In genomic region chr11:15968461-15969130, GRCh38 we compare ENCODE assay signal across 9 cellular contexts.
DNase-seq lines count a peak whose midpoint lies in the region; ATAC-seq and TF ChIP-seq lines count a peak whose summit lies in the region.
"Had no signal": no experiment of that assay in that cellular context is flagged by ENCODE, and none has a peak within 500 bp of the region (broad histone marks: within the 10 kb centered on the region; RNA-seq: fewer than 3 reads in every experiment).

No MANE protein-coding gene starts in this region.

- intact Hi-C loops in heart left ventricle (cut with DNase I): loop anchor here in 3 of 10 donors (5.0 to 10.0 kb wide), 3 partner anchors 154 to 639 kb away; no protein-coding TSS in a partner anchor

- H3K4me3 ChIP-seq in heart left ventricle (peak overlapping the region in 3 of 12 donors; percentile 16 to 35 (median 29)), rectal smooth muscle tissue (ENCODE audit: low read length) (no peak overlapping the region)

- H3K9ac ChIP-seq in rectal smooth muscle tissue (ENCODE audit: low read length): peak overlapping the region; percentile 6

- ATAC-seq in SK-N-SH treated with all-trans-retinoic acid at 6 μM for 48 hours (peak; percentile 38), heart left ventricle (peak; percentile 27 to 55 (median 38))

- DNase-seq in DMS53 treated with DMSO at 0.1 percent for 48 hours (lab: John Stamatoyannopoulos, UW; ENCODE audit: unreplicated experiment): peak; percentile 27
- peak in 2 of 5 donors; percentile 25 to 36 for DNase-seq in heart left ventricle
- no peak for DNase-seq in mucosa of gallbladder (ENCODE audit: low spot score)
- no peak for DNase-seq in activated naive CD8-positive, alpha-beta T cell treated with anti-CD3 and anti-CD28 coated beads for 36 hours
- DNase-seq in iPS-NIHi7 (ENCODE audit: extremely low spot score): no peak
- no peak for DNase-seq in D341Med (ENCODE audit: low spot score)
- DNase-seq: activated naive CD4-positive, alpha-beta T cell treated with anti-CD3 and anti-CD28 coated beads for 36 hours had no signal

- peak overlapping the region; percentile 78 to 92 (median 86) for H3K27ac ChIP-seq in heart left ventricle
- no peak overlapping the region for H3K27ac ChIP-seq in rectal smooth muscle tissue (ENCODE audit: low read depth, low read length)

- H3K27me3 ChIP-seq in heart left ventricle (no peaks in the 10 kb centered on the region), rectal smooth muscle tissue (ENCODE audit: control insufficient read depth, insufficient read depth, low read length) (no peaks in the 10 kb centered on the region)

- no peaks in the 10 kb centered on the region for H3K9me3 Mint-ChIP-seq in activated naive CD8-positive, alpha-beta T cell treated with anti-CD3 and anti-CD28 coated beads for 36 hours
- H3K9me3 Mint-ChIP-seq: activated naive CD4-positive, alpha-beta T cell treated with anti-CD3 and anti-CD28 coated beads for 36 hours had no signal

- no peaks in the 10 kb centered on the region for H3K9me3 ChIP-seq in heart left ventricle

- no peak for TF ChIP-seq POLR2A in heart left ventricle (IDR thresholded peaks at IDR 0.05)

- no peak overlapping the region for H3K4me3 Mint-ChIP-seq in activated naive CD8-positive, alpha-beta T cell treated with anti-CD3 and anti-CD28 coated beads for 36 hours
- H3K4me3 Mint-ChIP-seq: activated naive CD4-positive, alpha-beta T cell treated with anti-CD3 and anti-CD28 coated beads for 36 hours had no signal

- no peak for TF ChIP-seq CTCF in heart left ventricle (IDR thresholded peaks at IDR 0.05)

- peaks cover 5 to 60% (median 35%) of the 10 kb centered on the region in 12 donors for H3K4me1 ChIP-seq in heart left ventricle
- H3K4me1 ChIP-seq in rectal smooth muscle tissue (ENCODE audit: control insufficient read depth, insufficient read depth, low read length): peaks cover 7% of the 10 kb centered on the region

- peaks cover 2% of the 10 kb centered on the region for H3K4me1 Mint-ChIP-seq in activated naive CD8-positive, alpha-beta T cell treated with anti-CD3 and anti-CD28 coated beads for 36 hours

- 42 to 52% (median 45%) methylated on average over 10 of the region's 10 CpGs for WGBS in heart left ventricle, 4 donors

- no peaks in the 10 kb centered on the region for H3K36me3 ChIP-seq in heart left ventricle
- H3K36me3 ChIP-seq in rectal smooth muscle tissue (ENCODE audit: control insufficient read depth, insufficient read depth, low read length): no peaks in the 10 kb centered on the region

- H3K36me3 Mint-ChIP-seq in activated naive CD8-positive, alpha-beta T cell treated with anti-CD3 and anti-CD28 coated beads for 36 hours: no peaks in the 10 kb centered on the region

- H3K27me3 Mint-ChIP-seq in activated naive CD8-positive, alpha-beta T cell treated with anti-CD3 and anti-CD28 coated beads for 36 hours: no peaks in the 10 kb centered on the region

- H3K27ac Mint-ChIP-seq in activated naive CD8-positive, alpha-beta T cell treated with anti-CD3 and anti-CD28 coated beads for 36 hours: no peak overlapping the region
- H3K27ac Mint-ChIP-seq: activated naive CD4-positive, alpha-beta T cell treated with anti-CD3 and anti-CD28 coated beads for 36 hours had no signal

TF ChIP-seq in SK-N-SH treated with all-trans-retinoic acid at 6 μM for 48 hours, 23 proteins besides CTCF, POLR2A, EP300 and RAD21:
- TF ChIP-seq ZNF8 (CRISPR knock-in tag; IDR thresholded peaks at IDR 0.05): no peak
- no peak for TF ChIP-seq TOX (CRISPR knock-in tag; IDR thresholded peaks at IDR 0.05; ENCODE audit: borderline replicate concordance)
- TF ChIP-seq CSDC2 (CRISPR knock-in tag; IDR thresholded peaks at IDR 0.05): no peak
- TF ChIP-seq ZNF70 (CRISPR knock-in tag; IDR thresholded peaks at IDR 0.05): no peak
- no peak for TF ChIP-seq ARNTL (CRISPR knock-in tag; IDR thresholded peaks at IDR 0.05; ENCODE audit: borderline replicate concordance, low read depth)
- no peak for TF ChIP-seq ZFP3 (CRISPR knock-in tag; IDR thresholded peaks at IDR 0.05)
- TF ChIP-seq, protein P1, sequence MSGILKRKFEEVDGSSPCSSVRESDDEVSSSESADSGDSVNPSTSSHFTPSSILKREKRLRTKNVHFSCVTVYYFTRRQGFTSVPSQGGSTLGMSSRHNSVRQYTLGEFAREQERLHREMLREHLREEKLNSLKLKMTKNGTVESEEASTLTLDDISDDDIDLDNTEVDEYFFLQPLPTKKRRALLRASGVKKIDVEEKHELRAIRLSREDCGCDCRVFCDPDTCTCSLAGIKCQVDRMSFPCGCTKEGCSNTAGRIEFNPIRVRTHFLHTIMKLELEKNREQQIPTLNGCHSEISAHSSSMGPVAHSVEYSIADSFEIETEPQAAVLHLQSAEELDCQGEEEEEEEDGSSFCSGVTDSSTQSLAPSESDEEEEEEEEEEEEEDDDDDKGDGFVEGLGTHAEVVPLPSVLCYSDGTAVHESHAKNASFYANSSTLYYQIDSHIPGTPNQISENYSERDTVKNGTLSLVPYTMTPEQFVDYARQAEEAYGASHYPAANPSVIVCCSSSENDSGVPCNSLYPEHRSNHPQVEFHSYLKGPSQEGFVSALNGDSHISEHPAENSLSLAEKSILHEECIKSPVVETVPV (CRISPR knock-in tag; IDR thresholded peaks at IDR 0.05): no peak
- TF ChIP-seq, protein P2, sequence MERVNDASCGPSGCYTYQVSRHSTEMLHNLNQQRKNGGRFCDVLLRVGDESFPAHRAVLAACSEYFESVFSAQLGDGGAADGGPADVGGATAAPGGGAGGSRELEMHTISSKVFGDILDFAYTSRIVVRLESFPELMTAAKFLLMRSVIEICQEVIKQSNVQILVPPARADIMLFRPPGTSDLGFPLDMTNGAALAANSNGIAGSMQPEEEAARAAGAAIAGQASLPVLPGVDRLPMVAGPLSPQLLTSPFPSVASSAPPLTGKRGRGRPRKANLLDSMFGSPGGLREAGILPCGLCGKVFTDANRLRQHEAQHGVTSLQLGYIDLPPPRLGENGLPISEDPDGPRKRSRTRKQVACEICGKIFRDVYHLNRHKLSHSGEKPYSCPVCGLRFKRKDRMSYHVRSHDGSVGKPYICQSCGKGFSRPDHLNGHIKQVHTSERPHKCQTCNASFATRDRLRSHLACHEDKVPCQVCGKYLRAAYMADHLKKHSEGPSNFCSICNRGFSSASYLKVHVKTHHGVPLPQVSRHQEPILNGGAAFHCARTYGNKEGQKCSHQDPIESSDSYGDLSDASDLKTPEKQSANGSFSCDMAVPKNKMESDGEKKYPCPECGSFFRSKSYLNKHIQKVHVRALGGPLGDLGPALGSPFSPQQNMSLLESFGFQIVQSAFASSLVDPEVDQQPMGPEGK (CRISPR knock-in tag; IDR thresholded peaks at IDR 0.05; ENCODE audit: borderline replicate concordance): no peak
- no peak for TF ChIP-seq POU6F1 (CRISPR knock-in tag; IDR thresholded peaks at IDR 0.05; ENCODE audit: borderline replicate concordance, low read depth)
- TF ChIP-seq, protein P3, sequence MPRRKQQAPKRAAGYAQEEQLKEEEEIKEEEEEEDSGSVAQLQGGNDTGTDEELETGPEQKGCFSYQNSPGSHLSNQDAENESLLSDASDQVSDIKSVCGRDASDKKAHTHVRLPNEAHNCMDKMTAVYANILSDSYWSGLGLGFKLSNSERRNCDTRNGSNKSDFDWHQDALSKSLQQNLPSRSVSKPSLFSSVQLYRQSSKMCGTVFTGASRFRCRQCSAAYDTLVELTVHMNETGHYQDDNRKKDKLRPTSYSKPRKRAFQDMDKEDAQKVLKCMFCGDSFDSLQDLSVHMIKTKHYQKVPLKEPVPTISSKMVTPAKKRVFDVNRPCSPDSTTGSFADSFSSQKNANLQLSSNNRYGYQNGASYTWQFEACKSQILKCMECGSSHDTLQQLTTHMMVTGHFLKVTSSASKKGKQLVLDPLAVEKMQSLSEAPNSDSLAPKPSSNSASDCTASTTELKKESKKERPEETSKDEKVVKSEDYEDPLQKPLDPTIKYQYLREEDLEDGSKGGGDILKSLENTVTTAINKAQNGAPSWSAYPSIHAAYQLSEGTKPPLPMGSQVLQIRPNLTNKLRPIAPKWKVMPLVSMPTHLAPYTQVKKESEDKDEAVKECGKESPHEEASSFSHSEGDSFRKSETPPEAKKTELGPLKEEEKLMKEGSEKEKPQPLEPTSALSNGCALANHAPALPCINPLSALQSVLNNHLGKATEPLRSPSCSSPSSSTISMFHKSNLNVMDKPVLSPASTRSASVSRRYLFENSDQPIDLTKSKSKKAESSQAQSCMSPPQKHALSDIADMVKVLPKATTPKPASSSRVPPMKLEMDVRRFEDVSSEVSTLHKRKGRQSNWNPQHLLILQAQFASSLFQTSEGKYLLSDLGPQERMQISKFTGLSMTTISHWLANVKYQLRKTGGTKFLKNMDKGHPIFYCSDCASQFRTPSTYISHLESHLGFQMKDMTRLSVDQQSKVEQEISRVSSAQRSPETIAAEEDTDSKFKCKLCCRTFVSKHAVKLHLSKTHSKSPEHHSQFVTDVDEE (CRISPR knock-in tag; IDR thresholded peaks at IDR 0.05): no peak
- no peak for TF ChIP-seq BACH2 (CRISPR knock-in tag; IDR thresholded peaks at IDR 0.05; ENCODE audit: borderline replicate concordance)
